ENCODE assay signal across 25 cellular contexts in the genomic region with DNA sequence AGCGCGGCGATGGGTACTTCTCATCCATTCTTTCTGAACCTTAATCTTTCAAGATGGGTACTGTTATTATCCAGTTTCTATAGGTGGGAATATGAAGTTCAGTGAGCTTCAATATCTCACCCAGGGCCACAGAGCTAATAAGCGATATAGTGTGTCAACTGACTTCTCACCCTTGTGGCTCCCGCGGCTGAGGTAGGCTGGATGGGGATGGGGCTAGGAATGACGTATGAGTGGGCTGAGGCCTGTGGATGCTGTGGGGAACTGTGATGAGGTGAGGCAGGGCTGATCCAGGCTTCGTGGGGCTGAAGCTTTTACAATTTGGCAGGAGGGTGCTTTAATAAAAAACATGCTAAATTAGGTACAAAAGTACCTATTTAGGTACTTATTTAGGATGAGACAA.
"Had no signal": no experiment of that assay in that cellular context is flagged by ENCODE, and none has a peak within 500 bp of the region (broad histone marks: within the 10 kb centered on the region; RNA-seq: fewer than 3 reads in every experiment).

No MANE protein-coding gene starts in this region.

- DNase-seq: colonic mucosa; cortex of kidney; dermis blood vessel endothelial cell; dorsolateral prefrontal cortex; effector CD4-positive, alpha-beta T cell; effector CD8-positive, alpha-beta T cell; effector memory CD4-positive, alpha-beta T cell; effector memory CD8-positive, alpha-beta T cell; endodermal cell; erythroblast; esophagus squamous epithelium; foreskin fibroblast; foreskin keratinocyte; foreskin melanocyte; gastrocnemius medialis; glutamatergic neuron; head of caudate nucleus; heart left ventricle; heart right ventricle had no signal

- H3K9me3 Mint-ChIP-seq: dendritic cell treated with granulocyte-macrophage colony-stimulating factor and Interleukin-4, amounts not matched to agents 40 ng/mL and 50 ng/mL, for 4 days; effector memory CD8-positive, alpha-beta T cell; endodermal cell had no signal

- H3K9me3 ChIP-seq: colonic mucosa, esophagus muscularis mucosa, esophagus squamous epithelium, gastrocnemius medialis, gastroesophageal sphincter, heart left ventricle, heart right ventricle had no signal

- ATAC-seq: effector memory CD8-positive, alpha-beta T cell; esophagus mucosa; foreskin keratinocyte; gastrocnemius medialis; gastroesophageal sphincter; heart left ventricle; heart right ventricle had no signal

- H3K36me3 ChIP-seq: colonic mucosa, esophagus muscularis mucosa, esophagus squamous epithelium, gastrocnemius medialis, gastroesophageal sphincter, heart left ventricle, heart right ventricle had no signal

- H3K27ac Mint-ChIP-seq: dendritic cell treated with granulocyte-macrophage colony-stimulating factor and Interleukin-4, amounts not matched to agents 40 ng/mL and 50 ng/mL, for 4 days; effector memory CD8-positive, alpha-beta T cell; endodermal cell had no signal

- H3K27ac ChIP-seq: colonic mucosa, coronary artery, dorsolateral prefrontal cortex, epithelial cell of prostate, esophagus muscularis mucosa, esophagus squamous epithelium, foreskin keratinocyte, gastrocnemius medialis, gastroesophageal sphincter, heart left ventricle, heart right ventricle had no signal

- H3K4me1 ChIP-seq: foreskin keratinocyte had no signal

- H3K4me3 ChIP-seq: colonic mucosa, coronary artery, dorsolateral prefrontal cortex, esophagus muscularis mucosa, esophagus squamous epithelium, gastrocnemius medialis, gastroesophageal sphincter, heart left ventricle, heart right ventricle had no signal

- H3K4me3 Mint-ChIP-seq: dendritic cell treated with granulocyte-macrophage colony-stimulating factor and Interleukin-4, amounts not matched to agents 40 ng/mL and 50 ng/mL, for 4 days; effector memory CD8-positive, alpha-beta T cell; endodermal cell had no signal

- H3K27me3 ChIP-seq: colonic mucosa, dorsolateral prefrontal cortex, foreskin keratinocyte, gastrocnemius medialis had no signal
